8 cellular contexts compared by ENCODE assay signal in genomic region chr3:66501483-66502266, GRCh38. TPM values are rescaled to one million over a fixed set of nuclear protein-coding genes. Genes with fewer than 3 reads are reported as not detected.
DNase-seq lines count a peak whose midpoint lies in the region; ATAC-seq and TF ChIP-seq lines count a peak whose summit lies in the region.

No MANE protein-coding gene starts in this region.

- H3K27me3 ChIP-seq in SK-N-SH (ENCODE audit: insufficient read depth) (peaks cover 32% of the 10 kb centered on the region), stomach smooth muscle (ENCODE audit: control insufficient read depth in 1 of 2, insufficient read depth in 2 of 2, low read length in 2 of 2) (no peaks in the 10 kb centered on the region)

- H3K4me1 Mint-ChIP-seq in activated naive CD8-positive, alpha-beta T cell treated with anti-CD3 and anti-CD28 coated beads for 36 hours = peaks cover 32% of the 10 kb centered on the region
- peaks cover 33 to 41% of the 10 kb centered on the region in 2 donors for H3K4me1 Mint-ChIP-seq in immature natural killer cell

- H3K9me3 ChIP-seq in SK-N-SH = no peaks in the 10 kb centered on the region
- no peaks in the 10 kb centered on the region for H3K9me3 ChIP-seq in stomach smooth muscle (ENCODE audit: control insufficient read depth in 2 of 2, low read length in 2 of 2)

- CTCF ChIA-PET in SK-N-SH (lab: Yijun Ruan, JAX) = no interaction called here

- no peaks in the 10 kb centered on the region for H3K9me3 Mint-ChIP-seq in activated naive CD8-positive, alpha-beta T cell treated with anti-CD3 and anti-CD28 coated beads for 36 hours
- H3K9me3 Mint-ChIP-seq in immature natural killer cell = peaks cover 0 to 2% (median 0%) of the 10 kb centered on the region in 6 donors

- H3K4me1 ChIP-seq in SK-N-SH (ENCODE audit: control insufficient read depth in 1 of 2, insufficient read depth in 2 of 2, low read depth in 1 of 2, low read length in 1 of 2) = peaks cover 0 to 6% of the 10 kb centered on the region in 2 experiments; a peak in 1 of 4 replicates
- H3K4me1 ChIP-seq in stomach smooth muscle (ENCODE audit: control insufficient read depth, insufficient read depth, low read length) = peaks cover 30% of the 10 kb centered on the region

- peak overlapping the region; percentile 67; the same call in 1 of the 2 replicates for H2AFZ ChIP-seq in SK-N-SH (ENCODE audit: low read depth)

- peak overlapping the region; percentile 79 for H3K4me3 Mint-ChIP-seq in activated naive CD8-positive, alpha-beta T cell treated with anti-CD3 and anti-CD28 coated beads for 36 hours
- H3K4me3 Mint-ChIP-seq in immature natural killer cell = peak overlapping the region; percentile 82 to 92 (median 86)

- H3K27ac ChIP-seq in SK-N-SH (ENCODE audit: low read depth in 2 of 2, low read length in 1 of 2) (no peak overlapping the region), stomach smooth muscle (ENCODE audit: low read length) (peak overlapping the region; percentile 85)

- H3K36me3 ChIP-seq in SK-N-SH (replicated peaks in 1 of 2; ENCODE audit: control insufficient read depth in 1 of 2, insufficient read depth in 2 of 2, low read length in 1 of 2) (no peaks in the 10 kb centered on the region), stomach smooth muscle (ENCODE audit: control insufficient read depth in 2 of 2, insufficient read depth in 2 of 2, low read length in 2 of 2) (no peaks in the 10 kb centered on the region)

- no peaks in the 10 kb centered on the region for H4K20me1 ChIP-seq in SK-N-SH (ENCODE audit: insufficient read depth)

- peaks cover 50% of the 10 kb centered on the region for H3K27me3 Mint-ChIP-seq in activated naive CD8-positive, alpha-beta T cell treated with anti-CD3 and anti-CD28 coated beads for 36 hours
- H3K27me3 Mint-ChIP-seq in immature natural killer cell (ENCODE audit: low read depth in 3 of 3) = peaks cover 4 to 14% (median 8%) of the 10 kb centered on the region in 3 donors

- no peaks in the 10 kb centered on the region for H3K79me2 ChIP-seq in SK-N-SH (ENCODE audit: insufficient read depth)

- no peak for TF ChIP-seq CTCF in SK-N-SH (IDR thresholded peaks at IDR 0.05)

- H3K27ac Mint-ChIP-seq in activated naive CD8-positive, alpha-beta T cell treated with anti-CD3 and anti-CD28 coated beads for 36 hours = no peak overlapping the region
- peak overlapping the region in 5 of 6 donors; percentile 39 to 82 (median 61) for H3K27ac Mint-ChIP-seq in immature natural killer cell

- no peaks in the 10 kb centered on the region for H3F3A ChIP-seq in SK-N-SH (replicated peaks; ENCODE audit: insufficient read depth)

- H3K36me3 Mint-ChIP-seq in activated naive CD8-positive, alpha-beta T cell treated with anti-CD3 and anti-CD28 coated beads for 36 hours = peaks cover 3% of the 10 kb centered on the region
- H3K36me3 Mint-ChIP-seq in immature natural killer cell = no peaks in the 10 kb centered on the region

- TF ChIP-seq EP300 in SK-N-SH (IDR thresholded peaks at IDR 0.05; ENCODE audit: borderline replicate concordance in 1 of 2, low read depth in 1 of 2, low read length in 1 of 2) = no peak

- H3K9ac ChIP-seq in SK-N-SH (no peak overlapping the region), stomach smooth muscle (ENCODE audit: low read length in 2 of 2) (peak overlapping the region; percentile 13 to 60)

- no peaks in the 10 kb centered on the region for H3K9me2 ChIP-seq in SK-N-SH

- no peak for ATAC-seq in SK-N-SH treated with all-trans-retinoic acid at 6 μM for 48 hours
- no peak for ATAC-seq in GM19023 (IDR thresholded peaks at IDR 0.05; ENCODE audit: unreplicated experiment)
- no peak for ATAC-seq in GM19455 (IDR thresholded peaks at IDR 0.05; ENCODE audit: unreplicated experiment)

- POLR2A ChIA-PET in SK-N-SH (lab: Yijun Ruan, JAX) = no interaction called here

- H3K4me2 ChIP-seq in SK-N-SH = peak overlapping the region; percentile 98

- H3K4me3 ChIP-seq in SK-N-SH (ENCODE audit: low read depth in 2 of 2, low read length in 1 of 2) = peak overlapping the region; percentile 43 to 59
- peak overlapping the region; percentile 68 to 83 for H3K4me3 ChIP-seq in stomach smooth muscle (ENCODE audit: low read length in 2 of 2)

- DNase-seq in SK-N-SH (no peak), immature natural killer cell (no peak), DMS53 (lab: John Stamatoyannopoulos, UW) (no peak)
- no peak for DNase-seq in activated naive CD8-positive, alpha-beta T cell treated with anti-CD3 and anti-CD28 coated beads for 36 hours

- WGBS in SK-N-SH (ENCODE audit: low lambda C conversion rate) = 12% methylated on average over 20 of the region's 20 CpGs

- no peak for TF ChIP-seq RAD21 in SK-N-SH (IDR thresholded peaks at IDR 0.05; ENCODE audit: low read length)

TF ChIP-seq in SK-N-SH, 30 proteins besides CTCF, POLR2A, EP300 and RAD21 (continues in another document):
- TF ChIP-seq MXI1 (IDR thresholded peaks at IDR 0.05; ENCODE audit: low read depth, low read length) = no peak
- TF ChIP-seq SIN3A (IDR thresholded peaks at IDR 0.05; ENCODE audit: borderline replicate concordance, low read depth, low read length) = no peak
- TF ChIP-seq TEAD4 (IDR thresholded peaks at IDR 0.05; ENCODE audit: borderline replicate concordance, insufficient read depth) = no peak
- no peak for TF ChIP-seq ELF1 (IDR thresholded peaks at IDR 0.05)
- TF ChIP-seq USF2 (IDR thresholded peaks at IDR 0.05; ENCODE audit: borderline replicate concordance, low read depth, low read length) = no peak
- TF ChIP-seq POLR2AphosphoS5 (IDR thresholded peaks at IDR 0.05; ENCODE audit: low read depth, low read length) = no peak
- no peak for TF ChIP-seq TCF12 (IDR thresholded peaks at IDR 0.05)
- no peak for TF ChIP-seq SMC3 (IDR thresholded peaks at IDR 0.05; ENCODE audit: low read depth, low read length)
- no peak for TF ChIP-seq RXRA (IDR thresholded peaks at IDR 0.05; ENCODE audit: borderline replicate concordance, low read depth)
- no peak for TF ChIP-seq GABPA (IDR thresholded peaks at IDR 0.05; ENCODE audit: low read depth)
- no peak for TF ChIP-seq TAF1 (IDR thresholded peaks at IDR 0.05; ENCODE audit: borderline replicate concordance, low read depth, low read length)
- no peak for TF ChIP-seq NRF1 (IDR thresholded peaks at IDR 0.05; ENCODE audit: low read depth, low read length)
- no peak for TF ChIP-seq JUND (IDR thresholded peaks at IDR 0.05)

TF ChIP-seq in SK-N-SH treated with all-trans-retinoic acid at 6 μM for 48 hours, 23 proteins besides CTCF, POLR2A, EP300 and RAD21 (continues in another document):
- TF ChIP-seq SNAI2 (CRISPR knock-in tag; IDR thresholded peaks at IDR 0.05) (no peak), TOX (CRISPR knock-in tag; IDR thresholded peaks at IDR 0.05; ENCODE audit: borderline replicate concordance) (no peak), TSHZ2 (CRISPR knock-in tag; IDR thresholded peaks at IDR 0.05) (no peak), ZNF565 (CRISPR knock-in tag; conservative IDR thresholded peaks at IDR 0.05; ENCODE audit: low read depth) (no peak), ZFP30 (CRISPR knock-in tag; IDR thresholded peaks at IDR 0.05) (no peak), ESRRG (CRISPR knock-in tag; IDR thresholded peaks at IDR 0.05) (no peak), CSDC2 (CRISPR knock-in tag; IDR thresholded peaks at IDR 0.05) (no peak), RARB (CRISPR knock-in tag; IDR thresholded peaks at IDR 0.05) (no peak), CSRNP3 (CRISPR knock-in tag; IDR thresholded peaks at IDR 0.05) (no peak), OSR1 (CRISPR knock-in tag; IDR thresholded peaks at IDR 0.05) (no peak)

RNA-seq across cellular contexts. Expression of gene LRIG1, which starts 0.9 kb away (rescaled TPM):
- polyA plus RNA-seq in SK-N-SH (2012; rRNA removed) (1.5 and 1.7 TPM in 2 replicates), immature natural killer cell (1 to 10 TPM; 4.4 to 9.7 (median 4.7) TPM)
- 1.5 and 1.9 TPM in 2 replicates for polyA plus RNA-seq in SK-N-SH (2012; cell fraction: cytosol; rRNA removed)
- 2.5 and 2.9 TPM in 2 replicates for polyA plus RNA-seq in SK-N-SH (2012; cell fraction: nucleus; rRNA removed)
- total RNA-seq in activated naive CD8-positive, alpha-beta T cell treated with anti-CD3 and anti-CD28 coated beads for 36 hours = 1 to 10 TPM; 8.2 to 8.5 TPM
